ENCODE assay signal across 11 cellular contexts in genomic region chr7:70498232-70498631, GRCh38.
"Had no signal": no experiment of that assay in that cellular context is flagged by ENCODE, and none has a peak within 500 bp of the region (broad histone marks: within the 10 kb centered on the region; RNA-seq: fewer than 3 reads in every experiment).

No MANE protein-coding gene starts in this region.

- ATAC-seq: activated CD4-positive, CD25-positive, alpha-beta regulatory T cell treated with anti-CD3 and anti-CD28 coated beads, Interleukin-2, amount 50 U/mL, for 24 hours; activated naive CD4-positive, alpha-beta T cell treated with anti-CD3 and anti-CD28 coated beads, Interleukin-2, amount 50 U/mL, for 72 hours; stimulated activated naive CD8-positive, alpha-beta T cell treated with anti-CD3 and anti-CD28 coated beads, Interleukin-15, amount 100 ng/mL, for 72 hours had no signal

- H3K4me1 Mint-ChIP-seq: stimulated activated naive CD8-positive, alpha-beta T cell treated with anti-CD3 and anti-CD28 coated beads, Interleukin-15, amount 100 ng/mL, for 72 hours had no signal

- H3K4me3 Mint-ChIP-seq: brain; naive B cell; stimulated activated naive CD8-positive, alpha-beta T cell treated with anti-CD3 and anti-CD28 coated beads, Interleukin-15, amount 100 ng/mL, for 72 hours had no signal

- H3K36me3 Mint-ChIP-seq: activated naive CD4-positive, alpha-beta T cell treated with anti-CD3 and anti-CD28 coated beads, Interleukin-2, amount 50 U/mL, for 72 hours; brain; naive B cell had no signal

- H3K27me3 Mint-ChIP-seq: brain; naive B cell; stimulated activated naive CD8-positive, alpha-beta T cell treated with anti-CD3 and anti-CD28 coated beads, Interleukin-15, amount 100 ng/mL, for 72 hours had no signal

- H3K27ac Mint-ChIP-seq: activated naive CD4-positive, alpha-beta T cell treated with anti-CD3 and anti-CD28 coated beads, Interleukin-2, amount 50 U/mL, for 72 hours; brain; naive B cell; stimulated activated naive CD8-positive, alpha-beta T cell treated with anti-CD3 and anti-CD28 coated beads, Interleukin-15, amount 100 ng/mL, for 72 hours had no signal

- DNase-seq: activated CD4-positive, alpha-beta T cell treated with anti-CD3 and anti-CD28 coated beads, Interleukin-2, amount 50 U/mL, for 4 hours; activated T-cell treated with anti-CD3 and anti-CD28 coated beads, Interleukin-2, amount 50 U/mL, for 1 hour; amniotic stem cell; dermis blood vessel endothelial cell; glutamatergic neuron; naive B cell; stimulated activated CD4-positive, alpha-beta T cell treated with anti-CD3 and anti-CD28 coated beads, Interleukin-4, amount 100 ng/mL, for 4 hours; stimulated activated naive CD8-positive, alpha-beta T cell treated with anti-CD3 and anti-CD28 coated beads, Interleukin-15, amount 100 ng/mL, for 72 hours had no signal

- H3K9me3 Mint-ChIP-seq: activated naive CD4-positive, alpha-beta T cell treated with anti-CD3 and anti-CD28 coated beads, Interleukin-2, amount 50 U/mL, for 72 hours; naive B cell; stimulated activated naive CD8-positive, alpha-beta T cell treated with anti-CD3 and anti-CD28 coated beads, Interleukin-15, amount 100 ng/mL, for 72 hours had no signal
